1 cellular context compared by ENCODE assay signal in the genomic region with DNA sequence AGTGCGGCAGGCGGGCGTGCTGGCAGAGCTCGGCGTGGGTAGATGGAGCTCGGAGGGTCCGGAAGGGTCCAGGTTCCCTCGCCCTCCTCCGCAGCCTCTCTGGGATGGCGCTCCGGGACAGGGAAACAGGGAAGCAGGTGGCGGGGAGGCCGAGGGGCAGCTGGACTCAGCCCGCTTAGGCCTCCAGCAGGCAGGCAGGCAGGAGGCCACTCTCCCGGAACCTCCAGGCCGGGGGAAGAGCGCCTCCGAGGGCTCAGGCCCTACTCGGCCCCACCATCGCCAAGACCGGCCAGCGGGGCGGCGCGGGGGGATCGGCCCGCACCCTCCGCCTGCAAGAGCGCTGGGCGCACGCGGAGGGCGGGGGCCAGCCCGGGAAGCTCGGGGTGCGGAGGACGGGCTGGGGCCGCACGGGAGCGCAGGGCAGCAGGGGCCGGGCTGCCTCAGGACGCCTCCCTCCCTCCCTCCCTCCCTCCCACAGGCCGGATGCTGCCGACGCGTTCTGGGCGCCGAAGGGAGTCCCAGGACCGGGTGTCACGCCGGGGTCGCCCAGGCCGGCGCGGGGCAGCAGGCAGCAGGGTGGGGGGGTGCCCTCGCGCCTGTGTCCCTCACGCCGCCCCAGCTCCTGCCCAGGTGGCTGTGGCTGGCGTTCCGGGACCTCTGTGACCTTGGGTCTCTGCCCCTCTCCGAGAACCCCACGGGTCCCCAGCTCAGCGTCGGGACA.
TF ChIP-seq lines count a peak whose summit lies in the region.

No MANE protein-coding gene starts in this region.

TF ChIP-seq in HepG2, 621 proteins besides CTCF, POLR2A, EP300 and RAD21 (continued from another document and continues in another):
- TF ChIP-seq, protein P1, sequence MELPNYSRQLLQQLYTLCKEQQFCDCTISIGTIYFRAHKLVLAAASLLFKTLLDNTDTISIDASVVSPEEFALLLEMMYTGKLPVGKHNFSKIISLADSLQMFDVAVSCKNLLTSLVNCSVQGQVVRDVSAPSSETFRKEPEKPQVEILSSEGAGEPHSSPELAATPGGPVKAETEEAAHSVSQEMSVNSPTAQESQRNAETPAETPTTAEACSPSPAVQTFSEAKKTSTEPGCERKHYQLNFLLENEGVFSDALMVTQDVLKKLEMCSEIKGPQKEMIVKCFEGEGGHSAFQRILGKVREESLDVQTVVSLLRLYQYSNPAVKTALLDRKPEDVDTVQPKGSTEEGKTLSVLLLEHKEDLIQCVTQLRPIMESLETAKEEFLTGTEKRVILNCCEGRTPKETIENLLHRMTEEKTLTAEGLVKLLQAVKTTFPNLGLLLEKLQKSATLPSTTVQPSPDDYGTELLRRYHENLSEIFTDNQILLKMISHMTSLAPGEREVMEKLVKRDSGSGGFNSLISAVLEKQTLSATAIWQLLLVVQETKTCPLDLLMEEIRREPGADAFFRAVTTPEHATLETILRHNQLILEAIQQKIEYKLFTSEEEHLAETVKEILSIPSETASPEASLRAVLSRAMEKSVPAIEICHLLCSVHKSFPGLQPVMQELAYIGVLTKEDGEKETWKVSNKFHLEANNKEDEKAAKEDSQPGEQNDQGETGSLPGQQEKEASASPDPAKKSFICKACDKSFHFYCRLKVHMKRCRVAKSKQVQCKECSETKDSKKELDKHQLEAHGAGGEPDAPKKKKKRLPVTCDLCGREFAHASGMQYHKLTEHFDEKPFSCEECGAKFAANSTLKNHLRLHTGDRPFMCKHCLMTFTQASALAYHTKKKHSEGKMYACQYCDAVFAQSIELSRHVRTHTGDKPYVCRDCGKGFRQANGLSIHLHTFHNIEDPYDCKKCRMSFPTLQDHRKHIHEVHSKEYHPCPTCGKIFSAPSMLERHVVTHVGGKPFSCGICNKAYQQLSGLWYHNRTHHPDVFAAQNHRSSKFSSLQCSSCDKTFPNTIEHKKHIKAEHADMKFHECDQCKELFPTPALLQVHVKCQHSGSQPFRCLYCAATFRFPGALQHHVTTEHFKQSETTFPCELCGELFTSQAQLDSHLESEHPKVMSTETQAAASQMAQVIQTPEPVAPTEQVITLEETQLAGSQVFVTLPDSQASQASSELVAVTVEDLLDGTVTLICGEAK (IDR thresholded peaks at IDR 0.05) = no peak
- TF ChIP-seq, protein P1 (CRISPR knock-in tag; IDR thresholded peaks at IDR 0.05) = no peak
- TF ChIP-seq, protein P2, sequence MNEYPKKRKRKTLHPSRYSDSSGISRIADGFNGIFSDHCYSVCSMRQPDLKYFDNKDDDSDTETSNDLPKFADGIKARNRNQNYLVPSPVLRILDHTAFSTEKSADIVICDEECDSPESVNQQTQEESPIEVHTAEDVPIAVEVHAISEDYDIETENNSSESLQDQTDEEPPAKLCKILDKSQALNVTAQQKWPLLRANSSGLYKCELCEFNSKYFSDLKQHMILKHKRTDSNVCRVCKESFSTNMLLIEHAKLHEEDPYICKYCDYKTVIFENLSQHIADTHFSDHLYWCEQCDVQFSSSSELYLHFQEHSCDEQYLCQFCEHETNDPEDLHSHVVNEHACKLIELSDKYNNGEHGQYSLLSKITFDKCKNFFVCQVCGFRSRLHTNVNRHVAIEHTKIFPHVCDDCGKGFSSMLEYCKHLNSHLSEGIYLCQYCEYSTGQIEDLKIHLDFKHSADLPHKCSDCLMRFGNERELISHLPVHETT (CRISPR knock-in tag; conservative IDR thresholded peaks at IDR 0.05) = no peak
- TF ChIP-seq RBFOX2 (IDR thresholded peaks at IDR 0.05; ENCODE audit: low read depth, low read length) (peak; percentile 59), TP53 (CRISPR knock-in tag; conservative IDR thresholded peaks at IDR 0.05) (no peak), SRSF4 (IDR thresholded peaks at IDR 0.05; ENCODE audit: low read depth, low read length, poor library complexity, severe bottlenecking) (no peak), CBX1 (IDR thresholded peaks at IDR 0.05; ENCODE audit: low read depth) (no peak), KLF16 (CRISPR knock-in tag; IDR thresholded peaks at IDR 0.05) (0 out of 4 replicates have a peak, but pooled peaks of 1 of the 2 experiments have one; percentile 47), XRCC5 (optimal IDR thresholded peaks at IDR 0.05; ENCODE audit: low read length) (no peak), FOXM1 (CRISPR knock-in tag; IDR thresholded peaks at IDR 0.05) (no peak), MED1 (CRISPR knock-in tag; IDR thresholded peaks at IDR 0.05) (no peak), EEA1 (CRISPR knock-in tag; IDR thresholded peaks at IDR 0.05; ENCODE audit: borderline replicate concordance) (no peak), ZNF749 (CRISPR knock-in tag; IDR thresholded peaks at IDR 0.05; ENCODE audit: borderline replicate concordance) (no peak), ZNF317 (CRISPR knock-in tag; IDR thresholded peaks at IDR 0.05) (no peak), ZNF7 (CRISPR knock-in tag; IDR thresholded peaks at IDR 0.05) (no peak), SKI (IDR thresholded peaks at IDR 0.05; ENCODE audit: partially characterized antibody) (no peak), ZNF768 (CRISPR knock-in tag; IDR thresholded peaks at IDR 0.05) (peak; percentile 12; the same call in 1 of the 2 replicates), NBN (conservative IDR thresholded peaks at IDR 0.05) (no peak), HDAC1 (CRISPR knock-in tag; IDR thresholded peaks at IDR 0.05) (no peak), ZNF549 (CRISPR knock-in tag; IDR thresholded peaks at IDR 0.05) (no peak), RELA (CRISPR knock-in tag; IDR thresholded peaks at IDR 0.05) (no peak), SMARCC2 (IDR thresholded peaks at IDR 0.05) (no peak), ZEB1 (IDR thresholded peaks at IDR 0.05; ENCODE audit: insufficient replicate concordance, low read depth) (no peak), ZBTB8A (CRISPR knock-in tag; IDR thresholded peaks at IDR 0.05; ENCODE audit: borderline replicate concordance, low read depth) (no peak), PCBP2 (optimal IDR thresholded peaks at IDR 0.05; ENCODE audit: low read depth, low read length, poor library complexity, severe bottlenecking) (no peak), STAG1 (CRISPR knock-in tag; IDR thresholded peaks at IDR 0.05) (no peak), JDP2 (CRISPR knock-in tag; IDR thresholded peaks at IDR 0.05; ENCODE audit: borderline replicate concordance) (no peak), FOXP1 (IDR thresholded peaks at IDR 0.05) (no peak), FOXP1 (CRISPR knock-in tag; IDR thresholded peaks at IDR 0.05) (no peak)
- TF ChIP-seq, protein P3, sequence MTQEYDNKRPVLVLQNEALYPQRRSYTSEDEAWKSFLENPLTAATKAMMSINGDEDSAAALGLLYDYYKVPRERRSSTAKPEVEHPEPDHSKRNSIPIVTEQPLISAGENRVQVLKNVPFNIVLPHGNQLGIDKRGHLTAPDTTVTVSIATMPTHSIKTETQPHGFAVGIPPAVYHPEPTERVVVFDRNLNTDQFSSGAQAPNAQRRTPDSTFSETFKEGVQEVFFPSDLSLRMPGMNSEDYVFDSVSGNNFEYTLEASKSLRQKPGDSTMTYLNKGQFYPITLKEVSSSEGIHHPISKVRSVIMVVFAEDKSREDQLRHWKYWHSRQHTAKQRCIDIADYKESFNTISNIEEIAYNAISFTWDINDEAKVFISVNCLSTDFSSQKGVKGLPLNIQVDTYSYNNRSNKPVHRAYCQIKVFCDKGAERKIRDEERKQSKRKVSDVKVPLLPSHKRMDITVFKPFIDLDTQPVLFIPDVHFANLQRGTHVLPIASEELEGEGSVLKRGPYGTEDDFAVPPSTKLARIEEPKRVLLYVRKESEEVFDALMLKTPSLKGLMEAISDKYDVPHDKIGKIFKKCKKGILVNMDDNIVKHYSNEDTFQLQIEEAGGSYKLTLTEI (CRISPR knock-in tag; conservative IDR thresholded peaks at IDR 0.05) = no peak
- TF ChIP-seq, protein P4, sequence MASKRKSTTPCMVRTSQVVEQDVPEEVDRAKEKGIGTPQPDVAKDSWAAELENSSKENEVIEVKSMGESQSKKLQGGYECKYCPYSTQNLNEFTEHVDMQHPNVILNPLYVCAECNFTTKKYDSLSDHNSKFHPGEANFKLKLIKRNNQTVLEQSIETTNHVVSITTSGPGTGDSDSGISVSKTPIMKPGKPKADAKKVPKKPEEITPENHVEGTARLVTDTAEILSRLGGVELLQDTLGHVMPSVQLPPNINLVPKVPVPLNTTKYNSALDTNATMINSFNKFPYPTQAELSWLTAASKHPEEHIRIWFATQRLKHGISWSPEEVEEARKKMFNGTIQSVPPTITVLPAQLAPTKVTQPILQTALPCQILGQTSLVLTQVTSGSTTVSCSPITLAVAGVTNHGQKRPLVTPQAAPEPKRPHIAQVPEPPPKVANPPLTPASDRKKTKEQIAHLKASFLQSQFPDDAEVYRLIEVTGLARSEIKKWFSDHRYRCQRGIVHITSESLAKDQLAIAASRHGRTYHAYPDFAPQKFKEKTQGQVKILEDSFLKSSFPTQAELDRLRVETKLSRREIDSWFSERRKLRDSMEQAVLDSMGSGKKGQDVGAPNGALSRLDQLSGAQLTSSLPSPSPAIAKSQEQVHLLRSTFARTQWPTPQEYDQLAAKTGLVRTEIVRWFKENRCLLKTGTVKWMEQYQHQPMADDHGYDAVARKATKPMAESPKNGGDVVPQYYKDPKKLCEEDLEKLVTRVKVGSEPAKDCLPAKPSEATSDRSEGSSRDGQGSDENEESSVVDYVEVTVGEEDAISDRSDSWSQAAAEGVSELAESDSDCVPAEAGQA (IDR thresholded peaks at IDR 0.05; ENCODE audit: low read depth) = no peak
- TF ChIP-seq, protein P4 (CRISPR knock-in tag; IDR thresholded peaks at IDR 0.05; ENCODE audit: borderline replicate concordance) = no peak
- TF ChIP-seq, protein P5, sequence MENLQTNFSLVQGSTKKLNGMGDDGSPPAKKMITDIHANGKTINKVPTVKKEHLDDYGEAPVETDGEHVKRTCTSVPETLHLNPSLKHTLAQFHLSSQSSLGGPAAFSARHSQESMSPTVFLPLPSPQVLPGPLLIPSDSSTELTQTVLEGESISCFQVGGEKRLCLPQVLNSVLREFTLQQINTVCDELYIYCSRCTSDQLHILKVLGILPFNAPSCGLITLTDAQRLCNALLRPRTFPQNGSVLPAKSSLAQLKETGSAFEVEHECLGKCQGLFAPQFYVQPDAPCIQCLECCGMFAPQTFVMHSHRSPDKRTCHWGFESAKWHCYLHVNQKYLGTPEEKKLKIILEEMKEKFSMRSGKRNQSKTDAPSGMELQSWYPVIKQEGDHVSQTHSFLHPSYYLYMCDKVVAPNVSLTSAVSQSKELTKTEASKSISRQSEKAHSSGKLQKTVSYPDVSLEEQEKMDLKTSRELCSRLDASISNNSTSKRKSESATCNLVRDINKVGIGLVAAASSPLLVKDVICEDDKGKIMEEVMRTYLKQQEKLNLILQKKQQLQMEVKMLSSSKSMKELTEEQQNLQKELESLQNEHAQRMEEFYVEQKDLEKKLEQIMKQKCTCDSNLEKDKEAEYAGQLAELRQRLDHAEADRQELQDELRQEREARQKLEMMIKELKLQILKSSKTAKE (CRISPR knock-in tag; IDR thresholded peaks at IDR 0.05; ENCODE audit: borderline replicate concordance) = 0 out of 2 replicates have a peak, but pooled peaks have one; percentile 31
- TF ChIP-seq, protein P6, sequence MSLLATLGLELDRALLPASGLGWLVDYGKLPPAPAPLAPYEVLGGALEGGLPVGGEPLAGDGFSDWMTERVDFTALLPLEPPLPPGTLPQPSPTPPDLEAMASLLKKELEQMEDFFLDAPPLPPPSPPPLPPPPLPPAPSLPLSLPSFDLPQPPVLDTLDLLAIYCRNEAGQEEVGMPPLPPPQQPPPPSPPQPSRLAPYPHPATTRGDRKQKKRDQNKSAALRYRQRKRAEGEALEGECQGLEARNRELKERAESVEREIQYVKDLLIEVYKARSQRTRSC (CRISPR knock-in tag; IDR thresholded peaks at IDR 0.05; ENCODE audit: low read depth) = no peak
